Comparison of ENCODE assay signal across 8 cellular contexts in genomic region chr7:94655562-94655883, GRCh38.
DNase-seq lines count a peak whose midpoint lies in the region; ATAC-seq lines count a peak whose summit lies in the region.

No MANE protein-coding gene starts in this region.

- peaks cover 49% of the 10 kb centered on the region for H3K27me3 Mint-ChIP-seq in activated naive CD8-positive, alpha-beta T cell treated with anti-CD3 and anti-CD28 coated beads, Interleukin-2, amount 50 U/mL, for 24 hours

- H3K4me1 Mint-ChIP-seq in activated naive CD8-positive, alpha-beta T cell treated with anti-CD3 and anti-CD28 coated beads, Interleukin-2, amount 50 U/mL, for 24 hours, result peaks cover 20% of the 10 kb centered on the region

- no peaks in the 10 kb centered on the region for H3K36me3 Mint-ChIP-seq in activated naive CD8-positive, alpha-beta T cell treated with anti-CD3 and anti-CD28 coated beads, Interleukin-2, amount 50 U/mL, for 24 hours (ENCODE audit: low read depth)

- H3K27ac ChIP-seq in substantia nigra (ENCODE audit: low read depth, low read length, poor library complexity, severe bottlenecking), result peak overlapping the region; percentile 69

- DNase-seq in NCI-H524 (lab: John Stamatoyannopoulos, UW) (peak; percentile 55 to 58), NCI-H524 treated with DMSO at 0.1 percent for 48 hours (lab: John Stamatoyannopoulos, UW) (no peak), iPS-NIHi11 (ENCODE audit: low spot score) (peak; percentile 24), substantia nigra (lab: John Stamatoyannopoulos, UW) (peak in 11 of 49 donors; percentile 17 to 65 (median 39)), NCI-H2171 treated with DMSO at 0.1 percent for 48 hours (lab: John Stamatoyannopoulos, UW) (no peak), Ammon's horn (ENCODE audit: low spot score) (no peak)
- no peak for DNase-seq in activated naive CD8-positive, alpha-beta T cell treated with anti-CD3 and anti-CD28 coated beads, Interleukin-2, amount 50 U/mL, for 24 hours

- H3K4me3 Mint-ChIP-seq in activated naive CD8-positive, alpha-beta T cell treated with anti-CD3 and anti-CD28 coated beads, Interleukin-2, amount 50 U/mL, for 24 hours, result peak overlapping the region; percentile 83

- no peak for ATAC-seq in activated naive CD8-positive, alpha-beta T cell treated with anti-CD3 and anti-CD28 coated beads, Interleukin-2, amount 50 U/mL, for 24 hours
- no peak for ATAC-seq in HG03460 (IDR thresholded peaks at IDR 0.05; ENCODE audit: unreplicated experiment)

- no peak overlapping the region for H3K27ac Mint-ChIP-seq in activated naive CD8-positive, alpha-beta T cell treated with anti-CD3 and anti-CD28 coated beads, Interleukin-2, amount 50 U/mL, for 24 hours

- H3K9me3 Mint-ChIP-seq in activated naive CD8-positive, alpha-beta T cell treated with anti-CD3 and anti-CD28 coated beads, Interleukin-2, amount 50 U/mL, for 24 hours, result no peaks in the 10 kb centered on the region

Comparison
In these comparisons a context has a peak if more than half of its experiments do, and no peak if none do; other contexts are left out.
1. DNase-seq: peak in NCI-H524 (2 of 2) and iPS-NIHi11 (single experiment); none in NCI-H524 treated with DMSO at 0.1 percent for 48 hours (single experiment), activated naive CD8-positive, alpha-beta T cell treated with anti-CD3 and anti-CD28 coated beads, Interleukin-2, amount 50 U/mL, for 24 hours (single experiment), NCI-H2171 treated with DMSO at 0.1 percent for 48 hours (single experiment) and Ammon's horn (single experiment).